ENCODE assay signal across 1 cellular context in genomic region chr16:67946128-67946569, GRCh38.
A peak's percentile ranks its signal among the peaks of the same experiment; 100 is the strongest.
TF ChIP-seq lines count a peak whose summit lies in the region.

No MANE protein-coding gene starts in this region.

TF ChIP-seq in HepG2, 621 proteins besides CTCF, POLR2A, EP300 and RAD21:
- no peak for TF ChIP-seq ZNF605 (CRISPR knock-in tag; IDR thresholded peaks at IDR 0.05)
- TF ChIP-seq ZNF350 (CRISPR knock-in tag; IDR thresholded peaks at IDR 0.05; ENCODE audit: borderline replicate concordance, low read depth) = no peak
- TF ChIP-seq FOXO1 (CRISPR knock-in tag; IDR thresholded peaks at IDR 0.05) = peak; percentile 7; the same call in 1 of the 2 replicates
- 0 out of 2 replicates have a peak, but pooled peaks have one; percentile 15 for TF ChIP-seq KMT2A (CRISPR knock-in tag; IDR thresholded peaks at IDR 0.05)
- no peak for TF ChIP-seq MED8 (CRISPR knock-in tag; IDR thresholded peaks at IDR 0.05; ENCODE audit: insufficient replicate concordance)
- TF ChIP-seq DNMT1 (CRISPR knock-in tag; IDR thresholded peaks at IDR 0.05) = peak; percentile 72; the same call in 1 of the 2 replicates
- TF ChIP-seq RBFOX2 (IDR thresholded peaks at IDR 0.05; ENCODE audit: low read depth, low read length) = peak; percentile 60; the same call in 1 of the 2 replicates
- TF ChIP-seq PBX2 (CRISPR knock-in tag; IDR thresholded peaks at IDR 0.05) = no peak
- TF ChIP-seq GABPB1 (CRISPR knock-in tag; IDR thresholded peaks at IDR 0.05) = 0 out of 2 replicates have a peak, but pooled peaks have one; percentile 18
- TF ChIP-seq MYC (CRISPR knock-in tag; IDR thresholded peaks at IDR 0.05; ENCODE audit: borderline replicate concordance) = 0 out of 2 replicates have a peak, but pooled peaks have one; percentile 30
- TF ChIP-seq PAF1 (CRISPR knock-in tag; IDR thresholded peaks at IDR 0.05) = peak; percentile 58; the same call in 1 of the 2 replicates
